ENCODE assay signal across 1 cellular context in genomic region chr4:3713346-3713745, GRCh38.
TF ChIP-seq lines count a peak whose summit lies in the region.

No MANE protein-coding gene starts in this region.

TF ChIP-seq in H1, 55 proteins besides CTCF, POLR2A, EP300 and RAD21:
- TF ChIP-seq TAF7 (optimal IDR thresholded peaks at IDR 0.05; ENCODE audit: borderline replicate concordance, low read depth, low read length) (no peak), CREB1 (IDR thresholded peaks at IDR 0.05) (no peak), TCF12 (IDR thresholded peaks at IDR 0.05; ENCODE audit: low read depth, low read length) (no peak), KDM4A (IDR thresholded peaks at IDR 0.05; ENCODE audit: low read depth, low read length, severe bottlenecking) (no peak), RFX5 (IDR thresholded peaks at IDR 0.05; ENCODE audit: borderline replicate concordance, low read depth, low read length) (no peak), ASH2L (IDR thresholded peaks at IDR 0.05; ENCODE audit: low read length) (no peak), EZH2 (IDR thresholded peaks at IDR 0.05; ENCODE audit: low read depth, low read length, severe bottlenecking) (no peak), TBP (IDR thresholded peaks at IDR 0.05; ENCODE audit: low read depth, low read length) (no peak), CHD2 (IDR thresholded peaks at IDR 0.05; ENCODE audit: low read length) (no peak), KDM5A (IDR thresholded peaks at IDR 0.05; ENCODE audit: low read length) (no peak), GTF2F1 (IDR thresholded peaks at IDR 0.05; ENCODE audit: borderline replicate concordance, low read depth, low read length) (no peak), SUZ12 (IDR thresholded peaks at IDR 0.05; ENCODE audit: low read length) (no peak), SRF (IDR thresholded peaks at IDR 0.05; ENCODE audit: low read depth, low read length) (no peak), SP1 (IDR thresholded peaks at IDR 0.05; ENCODE audit: low read depth, low read length) (no peak), SIN3A (conservative IDR thresholded peaks at IDR 0.05 in 1 of 2, IDR thresholded peaks at IDR 0.05 in 1 of 2; ENCODE audit: low read depth in 1 of 2, low read length in 2 of 2) (no peak), POLR2AphosphoS5 (IDR thresholded peaks at IDR 0.05; ENCODE audit: low read depth, low read length) (no peak), MAFK (IDR thresholded peaks at IDR 0.05; ENCODE audit: low read depth, low read length) (no peak)
- TF ChIP-seq, protein P1, sequence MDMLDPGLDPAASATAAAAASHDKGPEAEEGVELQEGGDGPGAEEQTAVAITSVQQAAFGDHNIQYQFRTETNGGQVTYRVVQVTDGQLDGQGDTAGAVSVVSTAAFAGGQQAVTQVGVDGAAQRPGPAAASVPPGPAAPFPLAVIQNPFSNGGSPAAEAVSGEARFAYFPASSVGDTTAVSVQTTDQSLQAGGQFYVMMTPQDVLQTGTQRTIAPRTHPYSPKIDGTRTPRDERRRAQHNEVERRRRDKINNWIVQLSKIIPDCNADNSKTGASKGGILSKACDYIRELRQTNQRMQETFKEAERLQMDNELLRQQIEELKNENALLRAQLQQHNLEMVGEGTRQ (IDR thresholded peaks at IDR 0.05; ENCODE audit: low read length) = no peak
